21 cellular contexts compared by ENCODE assay signal in genomic region chr5:171743786-171744076, GRCh38. TPM values are rescaled to one million over a fixed set of nuclear protein-coding genes. Genes with fewer than 3 reads are reported as not detected.
"Had no signal": no experiment of that assay in that cellular context is flagged by ENCODE, and none has a peak within 500 bp of the region (broad histone marks: within the 10 kb centered on the region; RNA-seq: fewer than 3 reads in every experiment).

No MANE protein-coding gene starts in this region.

- DNase-seq: activated CD4-positive, alpha-beta T cell treated with anti-CD3 and anti-CD28 coated beads, Interleukin-2, amount 50 U/mL, for 1 hour; activated naive CD8-positive, alpha-beta T cell treated with anti-CD3 and anti-CD28 coated beads for 36 hours; amygdala; body of pancreas; caudate nucleus; islet precursor cell; stimulated activated CD4-positive, alpha-beta T cell treated with anti-CD3 and anti-CD28 coated beads, Interleukin-2, amount 100 ng/mL, for 48 hours; stimulated activated naive CD4-positive, alpha-beta T cell; upper lobe of left lung had no signal

- H3K4me2 ChIP-seq: hepatocyte had no signal

- H2AFZ ChIP-seq: hepatocyte had no signal

- H3K27me3 ChIP-seq: body of pancreas, hepatocyte, upper lobe of left lung had no signal

- H3K9me3 ChIP-seq: body of pancreas, upper lobe of left lung had no signal

- H3K4me3 ChIP-seq: body of pancreas, hepatocyte, upper lobe of left lung had no signal

- H3K27me3 Mint-ChIP-seq: activated naive CD8-positive, alpha-beta T cell treated with anti-CD3 and anti-CD28 coated beads for 36 hours had no signal

- H3K36me3 ChIP-seq: upper lobe of left lung had no signal

- H3K27ac Mint-ChIP-seq: activated naive CD8-positive, alpha-beta T cell treated with anti-CD3 and anti-CD28 coated beads for 36 hours; activated T-helper 1 cell treated with anti-CD3 and anti-CD28 coated beads, Interleukin-12 subunit alpha, Interleukin-12 subunit beta, Interleukin-2, Interleukin-4 antibody, amounts not matched to agents 30 ng/mL and 10 ng/mL and 1 ng/mL, durations not matched to agents 14 hours and 24 hours and 36 hours had no signal

- FAIRE-seq: colon, endometrium had no signal

- ATAC-seq: body of pancreas; esophagus mucosa; left lobe of liver; natural killer cell treated with Interleukin-12 subunit alpha and Interleukin-12 subunit beta and Interleukin-15 and Interleukin-18, amount 100 ng/mL, for 72 hours had no signal

- H3K4me3 Mint-ChIP-seq: activated naive CD8-positive, alpha-beta T cell treated with anti-CD3 and anti-CD28 coated beads for 36 hours; activated T-helper 1 cell treated with anti-CD3 and anti-CD28 coated beads, Interleukin-12 subunit alpha, Interleukin-12 subunit beta, Interleukin-2, Interleukin-4 antibody, amounts not matched to agents 30 ng/mL and 10 ng/mL and 1 ng/mL, durations not matched to agents 14 hours and 24 hours and 36 hours; natural killer cell treated with Interleukin-12 subunit alpha and Interleukin-12 subunit beta and Interleukin-15 and Interleukin-18, amount 100 ng/mL, for 72 hours had no signal

- H3K4me1 ChIP-seq: body of pancreas, upper lobe of left lung had no signal

- H3K79me2 ChIP-seq: hepatocyte had no signal

- H3K27ac ChIP-seq: body of pancreas, hepatocyte, upper lobe of left lung had no signal

- H3K9me3 Mint-ChIP-seq: activated naive CD8-positive, alpha-beta T cell treated with anti-CD3 and anti-CD28 coated beads for 36 hours; natural killer cell treated with Interleukin-12 subunit alpha and Interleukin-12 subunit beta and Interleukin-15 and Interleukin-18, amount 100 ng/mL, for 72 hours had no signal

- H3K36me3 Mint-ChIP-seq: activated naive CD8-positive, alpha-beta T cell treated with anti-CD3 and anti-CD28 coated beads for 36 hours; natural killer cell treated with Interleukin-12 subunit alpha and Interleukin-12 subunit beta and Interleukin-15 and Interleukin-18, amount 100 ng/mL, for 72 hours had no signal

- H3K4me1 Mint-ChIP-seq: activated naive CD8-positive, alpha-beta T cell treated with anti-CD3 and anti-CD28 coated beads for 36 hours had no signal

RNA-seq across cellular contexts. Expression of gene SMIM23, which starts 41.9 kb away (rescaled TPM):
- total RNA-seq: activated CD8-positive, alpha-beta memory T cell treated with anti-CD3 and anti-CD28 coated beads for 36 hours; activated naive CD8-positive, alpha-beta T cell treated with anti-CD3 and anti-CD28 coated beads for 36 hours; activated T-helper 1 cell treated with anti-CD3 and anti-CD28 coated beads, Interleukin-12 subunit alpha, Interleukin-12 subunit beta, Interleukin-2, Interleukin-4 antibody, amounts not matched to agents 30 ng/mL and 10 ng/mL and 1 ng/mL, durations not matched to agents 14 hours and 24 hours and 36 hours; body of pancreas; esophagus mucosa; hepatocyte; left lobe of liver; lung microvascular endothelial cell; mononuclear cell; natural killer cell treated with Interleukin-12 subunit alpha and Interleukin-12 subunit beta and Interleukin-15 and Interleukin-18, amount 100 ng/mL, for 72 hours; posterior vena cava; subcutaneous adipose tissue; upper lobe of left lung had no signal
- polyA plus RNA-seq: hepatocyte had no signal
